9 cellular contexts compared by ENCODE assay signal in the genomic region with DNA sequence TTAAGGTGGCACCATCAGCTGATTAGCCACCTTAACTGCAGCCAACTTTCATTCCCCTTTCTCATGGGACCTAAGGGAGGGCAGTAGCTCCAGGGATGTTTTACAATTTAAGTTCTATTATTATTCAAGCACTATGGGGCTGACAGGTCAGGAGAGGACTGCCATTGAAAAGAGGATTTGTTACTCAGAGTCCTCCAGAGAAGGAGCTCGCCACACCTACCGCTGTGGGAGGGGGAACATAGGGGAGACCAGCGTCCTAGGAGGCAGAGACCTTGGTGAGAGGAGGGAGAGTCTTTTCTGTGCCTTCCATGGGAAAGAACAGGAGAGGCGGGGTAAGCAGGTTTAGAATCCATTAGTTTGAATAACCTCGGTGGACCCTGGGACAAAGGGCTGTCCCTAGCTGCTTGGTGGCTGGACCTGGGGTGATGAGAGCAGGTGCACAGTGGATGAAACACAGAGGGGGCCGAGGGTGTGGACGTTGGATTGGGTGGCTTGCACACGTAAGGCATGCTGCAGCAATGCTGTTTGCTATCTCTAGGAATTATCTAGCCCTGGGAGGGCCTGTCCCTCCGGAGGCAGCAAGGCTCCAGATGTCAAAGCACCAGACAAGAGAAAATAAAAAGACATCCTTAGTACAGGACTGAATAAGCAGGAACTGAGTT. TPM values are rescaled to one million over a fixed set of nuclear protein-coding genes. Genes with fewer than 3 reads are reported as not detected.
DNase-seq lines count a peak whose midpoint lies in the region; ATAC-seq and TF ChIP-seq lines count a peak whose summit lies in the region.
"Had no signal": no experiment of that assay in that cellular context is flagged by ENCODE, and none has a peak within 500 bp of the region (broad histone marks: within the 10 kb centered on the region; RNA-seq: fewer than 3 reads in every experiment).

No MANE protein-coding gene starts in this region.

- WGBS in heart right ventricle, 2 donors = 51 to 52% methylated on average over 9 of the region's 9 CpGs

- peak overlapping the region; percentile 100 for H3K27ac Mint-ChIP-seq in activated naive CD8-positive, alpha-beta T cell
- H3K27ac Mint-ChIP-seq in mesothelial cell of epicardium (peak overlapping the region; percentile 80), type B pancreatic cell (peak overlapping the region; percentile 81)

- peaks cover 0 to 6% (median 2%) of the 10 kb centered on the region in 7 donors for H3K27me3 ChIP-seq in heart right ventricle

- TF ChIP-seq CTCF in heart right ventricle (IDR thresholded peaks at IDR 0.05) (no peak), mesothelial cell of epicardium (IDR thresholded peaks at IDR 0.05; ENCODE audit: unreplicated experiment) (no peak), type B pancreatic cell (conservative IDR thresholded peaks at IDR 0.05) (no peak)

- peaks cover 0 to 50% (median 15%) of the 10 kb centered on the region in 9 donors for H3K4me1 ChIP-seq in heart right ventricle

- H3K4me1 Mint-ChIP-seq in activated naive CD8-positive, alpha-beta T cell (ENCODE audit: low read depth) = peaks cover 89% of the 10 kb centered on the region
- H3K4me1 Mint-ChIP-seq in mesothelial cell of epicardium (peaks cover 30% of the 10 kb centered on the region), type B pancreatic cell (ENCODE audit: unreplicated experiment) (peaks cover 22% of the 10 kb centered on the region)

- peak overlapping the region in 9 of 10 donors; percentile 20 to 83 (median 74) for H3K27ac ChIP-seq in heart right ventricle

- no peaks in the 10 kb centered on the region for H3K9me3 ChIP-seq in heart right ventricle

- intact Hi-C loops in heart right ventricle (cut with DNase I) (loop anchor here in 1 of 10 donors (2.0 to 5.0 kb wide), 2 partner anchors 60 to 112 kb away; no protein-coding TSS in a partner anchor), Right ventricle myocardium superior (cut with DNase I) (no loop called here)

- no peaks in the 10 kb centered on the region for H3K27me3 Mint-ChIP-seq in activated naive CD8-positive, alpha-beta T cell
- H3K27me3 Mint-ChIP-seq in mesothelial cell of epicardium (ENCODE audit: low read depth) (peaks cover 5% of the 10 kb centered on the region), type B pancreatic cell (peaks cover 24% of the 10 kb centered on the region)

- DNase-seq in heart right ventricle = no peak
- no peak for DNase-seq in Right ventricle myocardium superior
- DNase-seq in mesothelial cell of epicardium (ENCODE audit: low spot score in 2 of 2, unreplicated experiment in 2 of 2) = no peak
- no peak for DNase-seq in type B pancreatic cell (ENCODE audit: extremely low spot score, unreplicated experiment)
- DNase-seq in NCI-H2029 treated with DMSO at 0.1 percent for 48 hours (lab: John Stamatoyannopoulos, UW) = no peak
- DNase-seq: KG1 had no signal

- peak overlapping the region; percentile 95 for H3K4me3 Mint-ChIP-seq in activated naive CD8-positive, alpha-beta T cell
- peak overlapping the region; percentile 60 for H3K4me3 Mint-ChIP-seq in mesothelial cell of epicardium
- H3K4me3 Mint-ChIP-seq in type B pancreatic cell = peak overlapping the region; percentile 83

- peak overlapping the region in 5 of 10 donors; percentile 5 to 53 (median 49) for H3K4me3 ChIP-seq in heart right ventricle

- H3K36me3 Mint-ChIP-seq in activated naive CD8-positive, alpha-beta T cell = peaks cover 3% of the 10 kb centered on the region
- H3K36me3 Mint-ChIP-seq in mesothelial cell of epicardium (no peaks in the 10 kb centered on the region), type B pancreatic cell (no peaks in the 10 kb centered on the region)

- no peaks in the 10 kb centered on the region for H3K36me3 ChIP-seq in heart right ventricle

- H3K9me3 Mint-ChIP-seq in activated naive CD8-positive, alpha-beta T cell (ENCODE audit: low read depth) = no peaks in the 10 kb centered on the region
- H3K9me3 Mint-ChIP-seq in mesothelial cell of epicardium (no peaks in the 10 kb centered on the region), type B pancreatic cell (no peaks in the 10 kb centered on the region)

- ATAC-seq in heart right ventricle (peak in 2 of 8 donors; percentile 2 to 16), Right ventricle myocardium superior (ENCODE audit: poor library complexity) (no peak), HG02798 (IDR thresholded peaks at IDR 0.05; ENCODE audit: poor library complexity, unreplicated experiment) (no peak), GM19328 (IDR thresholded peaks at IDR 0.05; ENCODE audit: unreplicated experiment) (no peak)

RNA-seq across cellular contexts. Expression of gene ATP10A, which starts 14.2 kb away (rescaled TPM):
- total RNA-seq in heart right ventricle = 1 to 10 TPM in 2 of 10 donors, under 1 TPM in 8; 0.45 to 1.9 (median 0.86) TPM
- 1 to 10 TPM in 1 of 2 donors, under 1 TPM in 1; 0.88 to 2.2 TPM for polyA plus RNA-seq in heart right ventricle
- 0.75 TPM for total RNA-seq in Right ventricle myocardium superior
- total RNA-seq in mesothelial cell of epicardium = 0.18 to 0.49 TPM (median 0.22 TPM) in 3 replicates
- total RNA-seq in type B pancreatic cell (ENCODE audit: low replicate concordance) = 1.9 and 2.6 TPM in 2 replicates
